Comparison of ENCODE assay signal across 8 cellular contexts in genomic region chr6:24721461-24722215, GRCh38. TPM values are rescaled to one million over a fixed set of nuclear protein-coding genes. Genes with fewer than 3 reads are reported as not detected.
DNase-seq lines count a peak whose midpoint lies in the region; ATAC-seq and TF ChIP-seq lines count a peak whose summit lies in the region.

No MANE protein-coding gene starts in this region.

- TSS peak; percentile 99 for BruUV-seq in Panc1 (replicated peaks; lab: Mats Ljungman, UMichigan)

- peaks cover 43% of the 10 kb centered on the region for H3K4me1 Mint-ChIP-seq in CD4-positive, alpha-beta T cell (ENCODE audit: low read depth)

- ATAC-seq in CD4-positive, alpha-beta T cell (ENCODE audit: poor library complexity): peak; percentile 55
- ATAC-seq in GM18907 (IDR thresholded peaks at IDR 0.05; ENCODE audit: unreplicated experiment) (peak; percentile 55), HG03045 (IDR thresholded peaks at IDR 0.05; ENCODE audit: unreplicated experiment) (peak; percentile 51), Panc1 (peak; percentile 84), lower lobe of right lung (peak; percentile 76)

- POLR2A ChIA-PET in CD4-positive, alpha-beta T cell (lab: Charles Lee): interaction anchor here (0.6 to 2.5 kb wide), 21 partner anchors 9 to 719 kb away, joined by 3 to 33 read pairs (median 4); partner anchors contain the start of genes ACOT13, ALDH5A1, GMNN and KIAA0319
- POLR2A ChIA-PET in Panc1 (lab: Charles Lee): interaction anchor here (0.7 kb wide), 1 partner anchor 9 kb away, joined by 3 read pairs; no protein-coding TSS in a partner anchor

- CTCF ChIA-PET in CD4-positive, alpha-beta T cell (lab: Charles Lee): interaction anchor here (0.9 to 2.1 kb wide), 3 partner anchors 54 to 141 kb away, joined by 5 to 11 read pairs (median 6); partner anchors contain the start of genes ACOT13 and TDP2
- CTCF ChIA-PET in Panc1 (lab: Charles Lee): no interaction called here

- TF ChIP-seq POLR2A in tibial nerve (IDR thresholded peaks at IDR 0.05): peak; percentile 78 to 84

- in situ Hi-C loops in Panc1 (cut with HindIII; ENCODE audit: low pct_unique_long_range_greater_than_20kb, low sequenced_read_pairs): no loop called here

- intact Hi-C loops in CD4-positive, alpha-beta T cell (cut with DNase I, micrococcal nuclease): loop anchor here (1.0 to 5.0 kb wide), 3 partner anchors 53 to 296 kb away; partner anchors contain the start of gene GMNN (in 1 of the 2)
- intact Hi-C loops in Panc1 (cut with micrococcal nuclease; ENCODE audit: unreplicated experiment) (loop anchor here (5.0 kb wide), 1 partner anchor 41 kb away; no protein-coding TSS in a partner anchor), lower lobe of right lung (cut with DNase I) (no loop called here)

- H3K4me3 ChIP-seq in Panc1 (ENCODE audit: low read depth in 2 of 2, low read length in 2 of 2): peak overlapping the region; percentile 66 to 93
- H3K4me3 ChIP-seq in lower lobe of right lung: peak overlapping the region; percentile 87
- peak overlapping the region; percentile 31 to 86 (median 64) for H3K4me3 ChIP-seq in tibial nerve

- H3K9me3 Mint-ChIP-seq in CD4-positive, alpha-beta T cell: no peaks in the 10 kb centered on the region

- H3K27ac ChIP-seq in CD4-positive, alpha-beta T cell (ENCODE audit: low read depth, low read length): peak overlapping the region; percentile 100
- H3K27ac ChIP-seq in Panc1 (ENCODE audit: low read length) (peak overlapping the region; percentile 98), cingulate gyrus (ENCODE audit: low read depth, low read length) (peak overlapping the region; percentile 97), lower lobe of right lung (peak overlapping the region; percentile 99), tibial nerve (peak overlapping the region; percentile 96 to 100 (median 96))

- peak overlapping the region; percentile 94 for H3K27ac Mint-ChIP-seq in CD4-positive, alpha-beta T cell

- peaks cover 19% of the 10 kb centered on the region for H3K36me3 ChIP-seq in Panc1 (ENCODE audit: control insufficient read depth, insufficient read depth, low read length)
- H3K36me3 ChIP-seq in lower lobe of right lung: peaks cover 4% of the 10 kb centered on the region
- peaks cover 0 to 3% (median 0%) of the 10 kb centered on the region in 3 donors for H3K36me3 ChIP-seq in tibial nerve

- H3K4me1 ChIP-seq in Panc1 (ENCODE audit: control insufficient read depth, insufficient read depth, low read length) (peaks cover 16% of the 10 kb centered on the region), lower lobe of right lung (peaks cover 20% of the 10 kb centered on the region), tibial nerve (peaks cover 0 to 27% (median 12%) of the 10 kb centered on the region in 4 donors)

- peak overlapping the region; percentile 92 for H3K4me3 Mint-ChIP-seq in CD4-positive, alpha-beta T cell

- peak in 1 of 2 donors; percentile 92 for TF ChIP-seq EP300 in tibial nerve (IDR thresholded peaks at IDR 0.05)

- 2 to 4% methylated on average over 26 of the region's 26 CpGs for WGBS in tibial nerve, 2 donors

- H3K36me3 Mint-ChIP-seq in CD4-positive, alpha-beta T cell (ENCODE audit: low read depth): peaks cover 48% of the 10 kb centered on the region

- H3K27me3 ChIP-seq in CD4-positive, alpha-beta T cell (ENCODE audit: control insufficient read depth, insufficient read depth, low read length): no peaks in the 10 kb centered on the region
- H3K27me3 ChIP-seq in Panc1 (ENCODE audit: control insufficient read depth, insufficient read depth, low read length) (no peaks in the 10 kb centered on the region), lower lobe of right lung (ENCODE audit: low read depth) (peaks cover 2% of the 10 kb centered on the region), tibial nerve (no peaks in the 10 kb centered on the region)

- no peaks in the 10 kb centered on the region for H3K9me3 ChIP-seq in CD4-positive, alpha-beta T cell (ENCODE audit: control insufficient read depth, low read length)
- H3K9me3 ChIP-seq in Panc1 (ENCODE audit: control insufficient read depth, insufficient read depth, low read depth, low read length) (no peaks in the 10 kb centered on the region), lower lobe of right lung (no peaks in the 10 kb centered on the region), tibial nerve (no peaks in the 10 kb centered on the region)

- no peak for TF ChIP-seq CTCF in CD4-positive, alpha-beta T cell (IDR thresholded peaks at IDR 0.05)
- no peak for TF ChIP-seq CTCF in Panc1 (IDR thresholded peaks at IDR 0.05)
- TF ChIP-seq CTCF in lower lobe of right lung (IDR thresholded peaks at IDR 0.05): no peak
- no peak for TF ChIP-seq CTCF in tibial nerve (IDR thresholded peaks at IDR 0.05)

- no peaks in the 10 kb centered on the region for H3K27me3 Mint-ChIP-seq in CD4-positive, alpha-beta T cell

- peak in 3 of 10 experiments; percentile 74 to 81 (median 79) for DNase-seq in CD4-positive, alpha-beta T cell
- DNase-seq in Panc1 (ENCODE audit: low read depth, low spot score): no peak
- no peak for DNase-seq in lower lobe of right lung
- peak in 1 of 2 donors; percentile 87 for DNase-seq in tibial nerve (ENCODE audit: low spot score in 2 of 2)
- no peak for DNase-seq in DMS79 (lab: John Stamatoyannopoulos, UW)

RNA-seq across cellular contexts. Expression of gene C6orf62, which starts 2.7 kb away (rescaled TPM):
- total RNA-seq in CD4-positive, alpha-beta T cell: 100 to 1,000 TPM; 108 to 111 TPM
- total RNA-seq in Panc1 (2021; ENCODE audit: unreplicated experiment) (153 TPM), lower lobe of right lung (123 TPM), tibial nerve (100 to 1,000 TPM in 1 of 4 donors, 10 to 100 TPM in 3; 55.9 to 122 (median 77.9) TPM)
- 53.5 TPM for polyA plus RNA-seq in Panc1 (2012; ENCODE audit: insufficient read length)

RNA-seq across cellular contexts. Expression of gene GMNN, which starts 53.1 kb away (rescaled TPM):
- total RNA-seq in CD4-positive, alpha-beta T cell: 10 to 100 TPM; 10.1 to 10.5 TPM
- total RNA-seq in Panc1 (2021; ENCODE audit: unreplicated experiment): 53.1 TPM
- 24.1 TPM for polyA plus RNA-seq in Panc1 (2012; ENCODE audit: insufficient read length)
- total RNA-seq in lower lobe of right lung: 11.1 TPM
- 10 to 100 TPM in 3 of 4 donors, 1 to 10 TPM in 1; 5.5 to 20.7 (median 13.9) TPM for total RNA-seq in tibial nerve

RNA-seq across cellular contexts. Expression of gene ACOT13, which starts 54.8 kb away (rescaled TPM):
- 1 to 10 TPM; 1.5 TPM for total RNA-seq in CD4-positive, alpha-beta T cell
- total RNA-seq in Panc1 (2021; ENCODE audit: unreplicated experiment) (31.6 TPM), lower lobe of right lung (24.6 TPM), tibial nerve (10 to 100 TPM in 1 of 4 donors, 1 to 10 TPM in 3; 3.3 to 10.2 (median 7.5) TPM)
- polyA plus RNA-seq in Panc1 (2012; ENCODE audit: insufficient read length): 22.4 TPM

RNA-seq across cellular contexts. Expression of gene TDP2, which starts 54.9 kb away (rescaled TPM):
- 10 to 100 TPM; 63.9 to 64.6 TPM for total RNA-seq in CD4-positive, alpha-beta T cell
- 33.6 TPM for total RNA-seq in Panc1 (2021; ENCODE audit: unreplicated experiment)
- 42.7 TPM for polyA plus RNA-seq in Panc1 (2012; ENCODE audit: insufficient read length)
- total RNA-seq in lower lobe of right lung: 43.6 TPM
- 10 to 100 TPM; 24.9 to 32.0 (median 31.3) TPM for total RNA-seq in tibial nerve
